18 cellular contexts compared by ENCODE assay signal in the genomic region with DNA sequence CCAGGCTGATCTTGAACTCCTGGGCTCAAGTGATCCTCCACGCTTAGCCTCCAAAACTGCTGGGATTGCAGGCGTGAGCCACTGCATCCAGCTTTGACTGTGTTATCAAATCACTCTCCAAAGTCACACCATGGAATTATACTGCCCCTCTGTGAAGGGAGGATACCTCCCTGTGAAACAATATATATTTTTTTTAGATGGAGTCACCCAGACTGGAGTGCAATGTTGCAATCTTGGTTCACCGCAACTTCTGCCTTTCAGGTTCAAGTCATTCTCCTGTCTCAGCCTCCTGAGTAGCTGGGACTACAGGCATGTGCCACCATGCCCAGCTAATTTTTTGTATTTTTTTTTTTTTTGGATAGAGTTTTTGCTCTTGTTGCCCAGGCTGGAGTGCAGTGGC.
"Had no signal": no experiment of that assay in that cellular context is flagged by ENCODE, and none has a peak within 500 bp of the region (broad histone marks: within the 10 kb centered on the region; RNA-seq: fewer than 3 reads in every experiment).

No MANE protein-coding gene starts in this region.

- ATAC-seq: activated T-cell treated with anti-CD3 and anti-CD28 coated beads, Interleukin-2, amount 50 U/mL, for 4 hours; naive thymus-derived CD8-positive, alpha-beta T cell had no signal

- H3K27me3 ChIP-seq: right lobe of liver had no signal

- H3K4me3 ChIP-seq: prostate gland, right lobe of liver had no signal

- DNase-seq: activated CD4-positive, alpha-beta memory T cell treated with anti-CD3 and anti-CD28 coated beads for 36 hours; activated CD4-positive, alpha-beta T cell treated with anti-CD3 and anti-CD28 coated beads for 1 hour; activated gamma-delta T cell; activated naive CD8-positive, alpha-beta T cell treated with anti-CD3 and anti-CD28 coated beads for 36 hours; activated T-cell treated with anti-CD3 and anti-CD28 coated beads, Interleukin-2, amount 50 U/mL, for 4 hours; cerebellar nuclear complex; dermis blood vessel endothelial cell; endodermal cell; erythroblast; hippocampal formation; kidney glomerular epithelial cell; naive thymus-derived CD8-positive, alpha-beta T cell; right lobe of liver; stimulated activated CD4-positive, alpha-beta T cell treated with anti-CD3 and anti-CD28 coated beads, Interleukin-2, amount 100 ng/mL, for 24 hours; stimulated activated naive CD4-positive, alpha-beta T cell treated with Interleukin-2 at 50 U/mL for 16 hours; T-helper 9 cell; trophoblast cell had no signal
